Comparison of ENCODE assay signal across 2 cellular contexts in the genomic region with DNA sequence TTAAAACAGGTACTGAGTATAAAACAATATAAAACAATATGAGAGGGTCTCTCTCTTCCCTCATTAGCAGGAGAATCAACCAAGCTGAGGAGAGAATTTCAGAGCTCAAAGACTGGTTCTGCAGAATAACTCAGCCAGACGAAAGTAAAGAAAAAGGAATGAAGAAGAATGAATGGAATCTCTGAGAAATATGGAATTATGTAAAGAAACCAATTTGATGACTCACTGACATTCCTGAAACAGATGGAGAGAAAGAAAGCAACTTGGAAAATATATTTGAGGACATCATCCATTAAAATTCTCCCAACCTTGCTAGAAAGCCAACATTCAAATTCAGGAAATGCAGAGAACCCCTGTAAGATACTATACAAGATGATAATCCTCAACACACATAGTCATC.
TF ChIP-seq lines count a peak whose summit lies in the region.

No MANE protein-coding gene starts in this region.

TF ChIP-seq in IMR-90, 13 proteins besides CTCF, POLR2A, EP300 and RAD21 (continued from another document):
- no peak for TF ChIP-seq SMC3 (IDR thresholded peaks at IDR 0.05; ENCODE audit: low read depth, low read length)
- TF ChIP-seq MXI1 (IDR thresholded peaks at IDR 0.05; ENCODE audit: borderline replicate concordance, low read depth, low read length), result no peak
- TF ChIP-seq, protein P1, sequence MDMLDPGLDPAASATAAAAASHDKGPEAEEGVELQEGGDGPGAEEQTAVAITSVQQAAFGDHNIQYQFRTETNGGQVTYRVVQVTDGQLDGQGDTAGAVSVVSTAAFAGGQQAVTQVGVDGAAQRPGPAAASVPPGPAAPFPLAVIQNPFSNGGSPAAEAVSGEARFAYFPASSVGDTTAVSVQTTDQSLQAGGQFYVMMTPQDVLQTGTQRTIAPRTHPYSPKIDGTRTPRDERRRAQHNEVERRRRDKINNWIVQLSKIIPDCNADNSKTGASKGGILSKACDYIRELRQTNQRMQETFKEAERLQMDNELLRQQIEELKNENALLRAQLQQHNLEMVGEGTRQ (IDR thresholded peaks at IDR 0.05; ENCODE audit: low read depth, low read length), result no peak

TF ChIP-seq in GM12891, 5 proteins besides CTCF, POLR2A, EP300 and RAD21 (continued from another document):
- TF ChIP-seq TAF1 (IDR thresholded peaks at IDR 0.05; ENCODE audit: low read depth, low read length), result no peak
- TF ChIP-seq PAX5 (IDR thresholded peaks at IDR 0.05; ENCODE audit: insufficient read depth, low read length, severe bottlenecking), result no peak
- TF ChIP-seq POLR2AphosphoS5 (IDR thresholded peaks at IDR 0.05; ENCODE audit: low read depth, low read length), result no peak
- no peak for TF ChIP-seq SPI1 (IDR thresholded peaks at IDR 0.05; ENCODE audit: low read depth, low read length)
